In genomic region chr19:29211562-29212416, GRCh38 we compare ENCODE assay signal across 8 cellular contexts. TPM values are rescaled to one million over a fixed set of nuclear protein-coding genes. Genes with fewer than 3 reads are reported as not detected.
DNase-seq lines count a peak whose midpoint lies in the region; TF ChIP-seq lines count a peak whose summit lies in the region.

No MANE protein-coding gene starts in this region.

- TF ChIP-seq CTCF in choroid plexus epithelial cell (conservative IDR thresholded peaks at IDR 0.05; ENCODE audit: low read depth, low read length) (no peak), uterus (IDR thresholded peaks at IDR 0.05) (no peak)

- peak overlapping the region; percentile 81 for H3K9ac ChIP-seq in ES-I3 (ENCODE audit: low read depth, low read length)

- DNase-seq in MV-4-11 (lab: John Stamatoyannopoulos, UW) (peak; percentile 15), choroid plexus epithelial cell (ENCODE audit: low read depth) (peak; percentile 31), medulla oblongata (ENCODE audit: extremely low spot score) (peak; percentile 7), uterus (no peak), A172 (ENCODE audit: low spot score) (no peak), DMS153 treated with DMSO at 0.1 percent for 48 hours (lab: John Stamatoyannopoulos, UW; ENCODE audit: unreplicated experiment) (no peak), epidermal melanocyte (ENCODE audit: insufficient read length, low spot score) (no peak)

- intact Hi-C loops in uterus (cut with DNase I; ENCODE audit: low total_unique reads) = no loop called here

- H3K4me1 ChIP-seq in ES-I3 (ENCODE audit: insufficient read depth, low read length) (peaks cover 9% of the 10 kb centered on the region), uterus (peaks cover 0 to 5% of the 10 kb centered on the region in 2 donors)

- H3K9me3 ChIP-seq in ES-I3 (ENCODE audit: control insufficient read depth, insufficient read depth, low read length) = no peaks in the 10 kb centered on the region
- no peaks in the 10 kb centered on the region for H3K9me3 ChIP-seq in uterus

- H3K27me3 ChIP-seq in uterus = no peaks in the 10 kb centered on the region

- H3K27ac ChIP-seq in uterus = peak overlapping the region; percentile 85 to 86

- peaks cover 4% of the 10 kb centered on the region; the same call in 1 of the 2 replicates for H3K36me3 ChIP-seq in ES-I3 (ENCODE audit: insufficient read depth, low read length)
- no peaks in the 10 kb centered on the region for H3K36me3 ChIP-seq in uterus

- peak overlapping the region; percentile 69 for H3K4me3 ChIP-seq in choroid plexus epithelial cell (ENCODE audit: low read depth, low read length)
- H3K4me3 ChIP-seq in uterus = peak overlapping the region; percentile 55 to 79

- TF ChIP-seq POLR2A in uterus (IDR thresholded peaks at IDR 0.05) = no peak

RNA-seq across cellular contexts. Expression of gene UQCRFS1, which starts 1.2 kb away (rescaled TPM):
- 10 to 100 TPM; 17.8 to 23.2 (median 20.6) TPM for total RNA-seq in uterus
- total RNA-seq in A172 (2014; rRNA removed; shearing (Covaris generic)) = 75.3 and 88.6 TPM in 2 replicates

Comparison
In these comparisons a context has a peak if more than half of its experiments do, and no peak if none do; other contexts are left out.
1. DNase-seq: peak in MV-4-11 (single experiment), choroid plexus epithelial cell (single experiment) and medulla oblongata (single experiment); none in uterus (0 of 2), A172 (single experiment), DMS153 treated with DMSO at 0.1 percent for 48 hours (single experiment) and epidermal melanocyte (single experiment).